ENCODE assay signal across 22 cellular contexts in genomic region chr12:120080043-120080400, GRCh38. TPM values are rescaled to one million over a fixed set of nuclear protein-coding genes. Genes with fewer than 3 reads are reported as not detected.
DNase-seq lines count a peak whose midpoint lies in the region; TF ChIP-seq lines count a peak whose summit lies in the region.
"Had no signal": no experiment of that assay in that cellular context is flagged by ENCODE, and none has a peak within 500 bp of the region (broad histone marks: within the 10 kb centered on the region; RNA-seq: fewer than 3 reads in every experiment).

No MANE protein-coding gene starts in this region.

- no peaks in the 10 kb centered on the region for H4K20me1 ChIP-seq in hepatocyte (ENCODE audit: insufficient read depth, poor library complexity, severe bottlenecking)

- H3K27me3 ChIP-seq in hepatocyte (no peaks in the 10 kb centered on the region), stomach (no peaks in the 10 kb centered on the region)
- H3K27me3 ChIP-seq: thyroid gland had no signal

- WGBS in hepatocyte (ENCODE audit: low lambda C conversion rate, missing lambda C conversion rate): 91% methylated on average over 2 of the region's 2 CpGs
- 86 to 92% (median 89%) methylated on average over 2 of the region's 2 CpGs for WGBS in stomach, 5 donors

- no peaks in the 10 kb centered on the region for H3K9me2 ChIP-seq in hepatocyte (replicated peaks; ENCODE audit: insufficient read depth)

- intact Hi-C loops in stomach (cut with DNase I; ENCODE audit: low total_unique reads): no loop called here

- H3K27ac ChIP-seq in KOPT-K1 (ENCODE audit: low read depth, low read length, poor library complexity, severe bottlenecking) (peak overlapping the region; percentile 71), hepatocyte (peak overlapping the region; percentile 17), stomach (peak overlapping the region; percentile 44 to 76 (median 61))
- H3K27ac ChIP-seq: neutrophil, SK-N-MC, thyroid gland had no signal

- peak; percentile 46 for DNase-seq in activated effector memory CD4-positive, alpha-beta T cell treated with anti-CD3 and anti-CD28 coated beads, Interleukin-2, amount 50 U/mL, for 16 hours
- DNase-seq in activated effector memory CD4-positive, alpha-beta T cell treated with Interleukin-2 at 50 U/mL for 16 hours: no peak
- DNase-seq in hepatocyte (ENCODE audit: low spot score) (no peak), stomach (no peak), inferior parietal cortex (ENCODE audit: extremely low spot score) (no peak), NCI-H446 treated with DMSO at 0.1 percent for 48 hours (lab: John Stamatoyannopoulos, UW) (no peak)
- no peak for DNase-seq in activated CD4-positive, CD25-positive, alpha-beta regulatory T cell (lab: John Stamatoyannopoulos, UW)
- DNase-seq: activated naive CD8-positive, alpha-beta T cell treated with anti-CD3 and anti-CD28 coated beads, Interleukin-2, amount 10 ng/mL, durations not matched to agents 7 days and 5 days; foreskin melanocyte; GOT3; hypothalamus; kidney; NCI-H1417; NCI-H2107; NCI-H510A; small intestine; T-helper 2 cell; thyroid gland had no signal

- H3K4me1 ChIP-seq in hepatocyte (ENCODE audit: insufficient read depth): peaks cover 11% of the 10 kb centered on the region
- H3K4me1 ChIP-seq in stomach: peaks cover 0 to 12% (median 0%) of the 10 kb centered on the region in 4 donors
- H3K4me1 ChIP-seq: thyroid gland had no signal

- H3K4me3 ChIP-seq in hepatocyte: no peak overlapping the region
- H3K4me3 ChIP-seq in stomach: no peak overlapping the region
- H3K4me3 ChIP-seq: lung, SK-N-MC, thyroid gland had no signal

- TF ChIP-seq CTCF in hepatocyte (IDR thresholded peaks at IDR 0.05; ENCODE audit: poor library complexity) (no peak), stomach (IDR thresholded peaks at IDR 0.05) (no peak)

- H3K36me3 ChIP-seq in KOPT-K1 (ENCODE audit: insufficient read depth, low read length) (no peaks in the 10 kb centered on the region), hepatocyte (replicated peaks; ENCODE audit: insufficient read depth, low read depth) (no peaks in the 10 kb centered on the region), stomach (no peaks in the 10 kb centered on the region)
- H3K36me3 ChIP-seq: neutrophil, thyroid gland had no signal

- H3K9me3 ChIP-seq in KOPT-K1 (ENCODE audit: insufficient read depth, low read length, poor library complexity, severe bottlenecking) (no peaks in the 10 kb centered on the region), hepatocyte (ENCODE audit: low read depth) (no peaks in the 10 kb centered on the region), stomach (no peaks in the 10 kb centered on the region)
- H3K9me3 ChIP-seq: neutrophil, thyroid gland had no signal

- TF ChIP-seq POLR2A in stomach (IDR thresholded peaks at IDR 0.05): no peak

- no peak for TF ChIP-seq EP300 in stomach (IDR thresholded peaks at IDR 0.05)

- H2AFZ ChIP-seq in hepatocyte: no peak overlapping the region

- H3K4me2 ChIP-seq in hepatocyte: no peak overlapping the region

- no peaks in the 10 kb centered on the region for H3K79me2 ChIP-seq in hepatocyte

RNA-seq across cellular contexts. Expression of gene RAB35, which starts 36.5 kb away (rescaled TPM):
- total RNA-seq in hepatocyte: 22.0 and 22.6 TPM in 2 replicates
- 24.0 and 26.0 TPM in 2 replicates for polyA plus RNA-seq in hepatocyte
- total RNA-seq in stomach: 10 to 100 TPM in 2 of 5 donors, 1 to 10 TPM in 3; 8.1 to 20.0 (median 9.9) TPM
- polyA plus RNA-seq in stomach: 10 to 100 TPM; 14.0 to 35.4 (median 23.9) TPM

Comparison
In these comparisons a context has a peak if more than half of its experiments do, and no peak if none do; other contexts are left out.
1. H3K27ac ChIP-seq: peak in every context shown above with its lines; median percentile 71 in KOPT-K1; 61 in stomach; 17 in hepatocyte.